In the genomic region with DNA sequence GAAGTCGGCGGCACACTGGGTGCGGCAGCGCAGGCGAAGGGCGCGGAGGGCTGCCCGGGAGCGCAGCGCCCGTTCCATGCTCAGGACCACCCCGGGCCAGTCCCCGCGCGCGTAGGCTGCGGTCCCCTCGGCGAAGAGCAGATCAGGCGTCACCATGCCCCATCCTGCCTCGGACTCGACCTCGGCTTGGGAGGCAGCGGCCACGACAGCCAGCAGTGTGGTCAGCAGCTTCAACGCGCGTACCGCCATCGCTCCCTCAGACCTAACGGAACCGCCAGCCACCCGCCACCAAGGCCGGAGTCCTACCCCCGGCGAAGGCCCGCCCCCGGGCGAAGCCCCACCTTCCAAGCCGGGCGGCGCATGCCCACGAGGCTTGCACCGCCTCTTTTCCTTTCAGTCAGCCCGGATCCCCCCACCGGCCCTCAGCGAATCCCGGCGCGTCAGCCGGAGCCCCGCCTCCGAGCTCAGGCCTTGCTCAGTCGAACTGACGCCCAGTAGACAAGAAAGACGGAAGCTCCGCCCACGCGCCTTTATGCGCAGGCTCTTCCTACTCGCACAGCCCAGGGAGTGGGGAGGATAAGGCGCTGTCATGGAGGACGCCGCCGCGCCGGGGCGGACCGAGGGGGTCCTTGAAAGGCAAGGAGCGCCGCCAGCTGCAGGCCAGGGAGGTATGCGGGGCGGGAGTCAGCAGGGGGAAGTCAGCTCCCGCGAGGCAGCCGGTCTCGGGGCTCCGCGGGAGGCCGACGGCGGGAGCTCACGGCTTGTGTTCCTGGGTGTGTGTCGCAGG, we compare ENCODE assay signal across 8 cellular contexts. TPM values are rescaled to one million over a fixed set of nuclear protein-coding genes. Genes with fewer than 3 reads are reported as not detected.
A peak's percentile ranks its signal among the peaks of the same experiment; 100 is the strongest.
DNase-seq lines count a peak whose midpoint lies in the region; TF ChIP-seq lines count a peak whose summit lies in the region.

A gene (plus strand): TSS at position 527 of the 787 bp plus-strand sequence. CDS start 63 bp downstream, at position 590.
A gene with protein sequence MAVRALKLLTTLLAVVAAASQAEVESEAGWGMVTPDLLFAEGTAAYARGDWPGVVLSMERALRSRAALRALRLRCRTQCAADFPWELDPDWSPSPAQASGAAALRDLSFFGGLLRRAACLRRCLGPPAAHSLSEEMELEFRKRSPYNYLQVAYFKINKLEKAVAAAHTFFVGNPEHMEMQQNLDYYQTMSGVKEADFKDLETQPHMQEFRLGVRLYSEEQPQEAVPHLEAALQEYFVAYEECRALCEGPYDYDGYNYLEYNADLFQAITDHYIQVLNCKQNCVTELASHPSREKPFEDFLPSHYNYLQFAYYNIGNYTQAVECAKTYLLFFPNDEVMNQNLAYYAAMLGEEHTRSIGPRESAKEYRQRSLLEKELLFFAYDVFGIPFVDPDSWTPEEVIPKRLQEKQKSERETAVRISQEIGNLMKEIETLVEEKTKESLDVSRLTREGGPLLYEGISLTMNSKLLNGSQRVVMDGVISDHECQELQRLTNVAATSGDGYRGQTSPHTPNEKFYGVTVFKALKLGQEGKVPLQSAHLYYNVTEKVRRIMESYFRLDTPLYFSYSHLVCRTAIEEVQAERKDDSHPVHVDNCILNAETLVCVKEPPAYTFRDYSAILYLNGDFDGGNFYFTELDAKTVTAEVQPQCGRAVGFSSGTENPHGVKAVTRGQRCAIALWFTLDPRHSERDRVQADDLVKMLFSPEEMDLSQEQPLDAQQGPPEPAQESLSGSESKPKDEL (minus strand): TSS at position 306 of the 787 bp plus-strand sequence. CDS start 57 bp downstream, at position 249.

- no peaks in the 10 kb centered on the region for H3K9me3 ChIP-seq in effector memory CD4-positive, alpha-beta T cell (ENCODE audit: control insufficient read depth, low read length)

- peaks cover 1% of the 10 kb centered on the region for H3K36me3 ChIP-seq in effector memory CD4-positive, alpha-beta T cell (ENCODE audit: control insufficient read depth, insufficient read depth, low read length)

- TF ChIP-seq CTCF in GM20000 (IDR thresholded peaks at IDR 0.05; ENCODE audit: extremely low read depth, missing control alignments) = no peak

- H3K4me3 ChIP-seq in effector memory CD4-positive, alpha-beta T cell (ENCODE audit: insufficient read depth, low read depth, low read length, poor library complexity, severe bottlenecking) = peak within 1 kb of the TSS; percentile 98

- peaks cover 19% of the 10 kb centered on the region for H3K4me1 ChIP-seq in effector memory CD4-positive, alpha-beta T cell (ENCODE audit: control insufficient read depth, insufficient read depth, low read length, poor library complexity, severe bottlenecking)

- no peaks in the 10 kb centered on the region for H3K27me3 ChIP-seq in effector memory CD4-positive, alpha-beta T cell (replicated peaks; ENCODE audit: control insufficient read depth, insufficient read depth, low read length, poor library complexity, severe bottlenecking)

- H3K27ac ChIP-seq in effector memory CD4-positive, alpha-beta T cell (ENCODE audit: insufficient read depth, low read length, poor library complexity, severe bottlenecking) = peak within 1 kb of the TSS; percentile 88

- DNase-seq in COLO829 (ENCODE audit: low spot score) (peak; percentile 92), GM20000 (ENCODE audit: low spot score) (peak; percentile 98), HS-5 (ENCODE audit: low read depth) (peak; percentile 96), NK-92 (lab: John Stamatoyannopoulos, UW; ENCODE audit: unreplicated experiment) (peak; percentile 96), lung microvascular endothelial cell (ENCODE audit: low read depth in 2 of 2) (peak; percentile 99)
- DNase-seq in activated CD8-positive, alpha-beta memory T cell treated with anti-CD3 and anti-CD28 coated beads for 24 hours = peak; percentile 99
- DNase-seq in effector memory CD4-positive, alpha-beta T cell = peak; percentile 98 to 100 (median 99)
- peak; percentile 98 to 100 (median 99) for DNase-seq in stimulated activated CD4-positive, alpha-beta T cell treated with anti-CD3 and anti-CD28 coated beads, TNF-alpha, amount 100 ng/mL, for 4 hours (ENCODE audit: low read depth in 3 of 3)

RNA-seq across cellular contexts. Expression of the first gene that starts in this region (rescaled TPM):
- total RNA-seq in lung microvascular endothelial cell = 3.1 and 3.8 TPM in 2 replicates

RNA-seq across cellular contexts. Expression of the second gene that starts in this region (rescaled TPM):
- total RNA-seq in lung microvascular endothelial cell = 68.0 and 69.8 TPM in 2 replicates

Comparison
In these comparisons a context has a peak if more than half of its experiments do, and no peak if none do; other contexts are left out.
1. Peak in every context shown above with its lines: DNase-seq, H3K4me3 ChIP-seq and H3K27ac ChIP-seq.